In genomic region chr16:48365601-48366164, GRCh38 we compare ENCODE assay signal across 8 cellular contexts. TPM values are rescaled to one million over a fixed set of nuclear protein-coding genes. Genes with fewer than 3 reads are reported as not detected.
A peak's percentile ranks its signal among the peaks of the same experiment; 100 is the strongest.
DNase-seq lines count a peak whose midpoint lies in the region; TF ChIP-seq lines count a peak whose summit lies in the region.

No MANE protein-coding gene starts in this region.

- peak overlapping the region; percentile 64 for H3K27ac ChIP-seq in H9 (ENCODE audit: insufficient read length, low read depth, low read length)

- H3K23ac ChIP-seq in H9 (ENCODE audit: insufficient read length, low read depth, low read length), result no peak overlapping the region

- peak overlapping the region; percentile 75 for H3K9ac ChIP-seq in H9 (ENCODE audit: extremely low read depth, insufficient read length, low read length)

- peaks cover 0 to 14% (median 4%) of the 10 kb centered on the region in 3 experiments; a peak in 5 of 7 replicates for H3K36me3 Mint-ChIP-seq in H9 (ENCODE audit: insufficient read depth in 1 of 3, low read depth in 3 of 3)

- H3K23me2 ChIP-seq in H9 (ENCODE audit: insufficient read length, low read depth, low read length, poor library complexity, severe bottlenecking), result peaks cover 4% of the 10 kb centered on the region

- H2BK5ac ChIP-seq in H9 (ENCODE audit: insufficient read length, low read length), result no peak overlapping the region

- H2BK120ac ChIP-seq in H9 (ENCODE audit: low read depth, low read length, poor library complexity, severe bottlenecking), result peak overlapping the region; percentile 42

- H2BK20ac ChIP-seq in H9 (ENCODE audit: low read depth, low read length, poor library complexity, severe bottlenecking), result no peak overlapping the region

- H2AFZ ChIP-seq in H9 (ENCODE audit: low read length), result no peak overlapping the region

- H3K27me3 ChIP-seq in H9 (ENCODE audit: insufficient read depth, low read length), result no peaks in the 10 kb centered on the region

- no peak overlapping the region for H3T11ph ChIP-seq in H9 (ENCODE audit: low read length)

- no peak overlapping the region for H2AK5ac ChIP-seq in H9 (ENCODE audit: insufficient read length, low read length)

- peaks cover 2% of the 10 kb centered on the region for H3K4me1 ChIP-seq in H9 (ENCODE audit: insufficient read depth, low read length)

- peak overlapping the region; percentile 53 for H3K4me3 ChIP-seq in astrocyte of the cerebellum (ENCODE audit: low read depth, low read length)
- peak overlapping the region; percentile 69 for H3K4me3 ChIP-seq in retinal pigment epithelial cell (ENCODE audit: low read length)

- H3K4me2 ChIP-seq in H9 (ENCODE audit: insufficient read depth, insufficient read length, low read length), result peak overlapping the region; percentile 56

- no peak overlapping the region for H4K8ac ChIP-seq in H9 (replicated peaks; ENCODE audit: insufficient read length, low read depth, low read length)

- no peaks in the 10 kb centered on the region for H4K20me1 ChIP-seq in H9 (ENCODE audit: control insufficient read depth, insufficient read depth, insufficient read length)

- H3K79me1 ChIP-seq in H9 (ENCODE audit: insufficient read depth, low read depth, low read length, poor library complexity, severe bottlenecking), result no peaks in the 10 kb centered on the region

- H3K4ac ChIP-seq in H9 (ENCODE audit: low read depth, low read length), result no peak overlapping the region; the same call in 1 of the 2 replicates

- in situ Hi-C loops in astrocyte of the cerebellum (cut with HindIII; ENCODE audit: low sequenced_read_pairs), result no loop called here

- H3K18ac ChIP-seq in H9 (ENCODE audit: insufficient read length, low read depth, low read length), result peak overlapping the region; percentile 86

- no peaks in the 10 kb centered on the region for H3K9me3 ChIP-seq in H9 (ENCODE audit: control insufficient read depth, low read depth, low read length)

- H3K27me3 Mint-ChIP-seq in H9 (ENCODE audit: low read depth), result no peaks in the 10 kb centered on the region

- H3K4me3 Mint-ChIP-seq in H9, result peak overlapping the region; percentile 64 to 87

- H3K14ac ChIP-seq in H9 (ENCODE audit: insufficient read depth, low read length), result peak overlapping the region; percentile 72; the same call in 1 of the 2 replicates

- H2BK15ac ChIP-seq in H9 (ENCODE audit: low read depth, low read length), result no peak overlapping the region

- TF ChIP-seq CTCF in GM10248 (IDR thresholded peaks at IDR 0.05; ENCODE audit: control extremely low read depth, extremely low read depth, low read depth, missing control alignments) (no peak), H9 (conservative IDR thresholded peaks at IDR 0.05) (peak; percentile 16; the same call in 1 of the 3 replicates), astrocyte of the cerebellum (IDR thresholded peaks at IDR 0.05; ENCODE audit: low read depth, low read length, missing control alignments) (peak; percentile 14), retinal pigment epithelial cell (conservative IDR thresholded peaks at IDR 0.05; ENCODE audit: low read depth, low read length) (no peak)

- POLR2A ChIA-PET in GM10248 (lab: Yijun Ruan, JAX), result interaction anchor here (0.7 to 1.5 kb wide), 7 partner anchors 10 to 257 kb away, joined by 3 to 11 read pairs (median 6); partner anchors contain the start of genes N4BP1 and SIAH1

- no peak overlapping the region for H2BK12ac ChIP-seq in H9 (ENCODE audit: insufficient read length, low read depth, low read length)

- H3K4me1 Mint-ChIP-seq in H9, result peaks cover 43 to 46% of the 10 kb centered on the region in 2 experiments

- CTCF ChIA-PET in GM10248 (lab: Yijun Ruan, JAX), result interaction anchor here (0.8 to 3.0 kb wide), 12 partner anchors 9 to 265 kb away, joined by 3 to 20 read pairs (median 5); partner anchors contain the start of gene SIAH1

- no peak overlapping the region for H3K56ac ChIP-seq in H9 (ENCODE audit: insufficient read length, low read depth, low read length)

- H3K9me3 Mint-ChIP-seq in H9, result no peaks in the 10 kb centered on the region; a peak in 1 of 5 replicates

- H3K27ac Mint-ChIP-seq in H9, result peak overlapping the region; percentile 94 to 98 (median 96)

- no CpG with 5 or more reads among the region's 33 CpGs for WGBS in H9 (ENCODE audit: extremely low coverage, insufficient read length, low lambda C conversion rate)

- peaks cover 46% of the 10 kb centered on the region; the same call in 1 of the 2 replicates for H3K79me2 ChIP-seq in H9 (ENCODE audit: insufficient read depth, low read length)

- H4K91ac ChIP-seq in H9 (ENCODE audit: insufficient read length, low read depth, low read length), result no peak overlapping the region

- no peak overlapping the region for H4K5ac ChIP-seq in H9 (ENCODE audit: insufficient read length, low read depth, low read length)

- peak; percentile 86 for DNase-seq in GM10248 (ENCODE audit: extremely low spot score)
- DNase-seq in H9, result peak; percentile 95
- DNase-seq in LoVo (ENCODE audit: low spot score), result peak; percentile 92
- DNase-seq in T-helper 22 cell (ENCODE audit: low read depth), result peak; percentile 49
- DNase-seq in astrocyte of the cerebellum (ENCODE audit: low read depth), result no peak
- DNase-seq in hippocampal formation (lab: John Stamatoyannopoulos, UW), result peak; percentile 63 to 76
- DNase-seq in retinal pigment epithelial cell (ENCODE audit: low read depth), result no peak
- no peak for DNase-seq in NCI-H446 treated with DMSO at 0.1 percent for 48 hours (lab: John Stamatoyannopoulos, UW)

RNA-seq across cellular contexts. Expression of gene SIAH1, which starts 19.5 kb away (rescaled TPM):
- 32.8 and 33.2 TPM in 2 replicates for total RNA-seq in H9 (2021)

Comparison
In these comparisons a context has a peak if more than half of its experiments do, and no peak if none do; other contexts are left out.
1. DNase-seq: peak in GM10248 (single experiment), H9 (single experiment), LoVo (single experiment), T-helper 22 cell (single experiment) and hippocampal formation (2 of 2); none in astrocyte of the cerebellum (single experiment), retinal pigment epithelial cell (single experiment) and NCI-H446 treated with DMSO at 0.1 percent for 48 hours (single experiment).
2. CTCF ChIP-seq: peak in H9 (single experiment) and astrocyte of the cerebellum (single experiment); none in GM10248 (single experiment) and retinal pigment epithelial cell (single experiment).